25 cellular contexts compared by ENCODE assay signal in genomic region chr4:4664234-4664633, GRCh38.
DNase-seq lines count a peak whose midpoint lies in the region; ATAC-seq, FAIRE-seq and TF ChIP-seq lines count a peak whose summit lies in the region.
"Had no signal": no experiment of that assay in that cellular context is flagged by ENCODE, and none has a peak within 500 bp of the region (broad histone marks: within the 10 kb centered on the region; RNA-seq: fewer than 3 reads in every experiment).

No MANE protein-coding gene starts in this region.

- peak overlapping the region; percentile 50 for H3K18ac ChIP-seq in neuronal stem cell (ENCODE audit: low read length)

- no peaks in the 10 kb centered on the region for H3K27me3 Mint-ChIP-seq in Caco-2 (ENCODE audit: insufficient read depth, unreplicated experiment)
- H3K27me3 Mint-ChIP-seq: CD4-positive, alpha-beta memory T cell; CD4-positive, CD25-positive, alpha-beta regulatory T cell; CD8-positive, alpha-beta memory T cell had no signal

- peaks cover 6% of the 10 kb centered on the region for H3K36me3 Mint-ChIP-seq in Caco-2 (ENCODE audit: insufficient read depth, unreplicated experiment)
- H3K36me3 Mint-ChIP-seq: CD14-positive monocyte had no signal

- CTCF ChIA-PET in Caco-2 (lab: Charles Lee) (no interaction called here), K562 (lab: Yijun Ruan, JAX; ENCODE audit: low intra/inter-chr PET ratio) (no interaction called here), HepG2 (lab: Yijun Ruan, JAX; ENCODE audit: low intra/inter-chr PET ratio, low total read pairs) (no interaction called here)

- H4K91ac ChIP-seq in neuronal stem cell (ENCODE audit: low read depth, low read length, poor library complexity): peak overlapping the region; percentile 81

- no peak overlapping the region for H3K14ac ChIP-seq in neuronal stem cell (ENCODE audit: low read length)

- H3K9me3 ChIP-seq in Caco-2 (no peaks in the 10 kb centered on the region), K562 (replicated peaks; ENCODE audit: control insufficient read depth, insufficient read depth, low read depth, low read length) (no peaks in the 10 kb centered on the region), HepG2 (ENCODE audit: low read length) (no peaks in the 10 kb centered on the region), neuronal stem cell (replicated peaks in 1 of 2; ENCODE audit: control insufficient read depth in 2 of 2, insufficient read depth in 1 of 2, low read depth in 1 of 2, low read length in 2 of 2) (no peaks in the 10 kb centered on the region)
- H3K9me3 ChIP-seq: A549, BE2C, BLaER1 had no signal

- intact Hi-C loops in Caco-2 (cut with micrococcal nuclease; ENCODE audit: unreplicated experiment): loop anchor here (10.0 kb wide), 2 partner anchors 179 to 201 kb away; no protein-coding TSS in a partner anchor
- intact Hi-C loops in K562 (cut with micrococcal nuclease): no loop called here
- intact Hi-C loops in HepG2 (cut with micrococcal nuclease; ENCODE audit: unreplicated experiment): no loop called here

- POLR2A ChIA-PET in Caco-2 (lab: Charles Lee) (no interaction called here), K562 (lab: Yijun Ruan, JAX) (no interaction called here), HepG2 (lab: Yijun Ruan, JAX) (no interaction called here)

- in situ Hi-C loops in K562 (cut with MboI): no loop called here
- in situ Hi-C loops in HepG2 (cut with HindIII; ENCODE audit: extremely low pct_ligation_motif_present, low pct_unique_long_range_greater_than_20kb): no loop called here

- H3K9me1 ChIP-seq in K562 (ENCODE audit: control insufficient read depth, insufficient read depth, low read length): no peaks in the 10 kb centered on the region

- H3K36me3 ChIP-seq in Caco-2 (ENCODE audit: control insufficient read depth, insufficient read depth, low read length) (no peaks in the 10 kb centered on the region), K562 (ENCODE audit: control insufficient read depth, insufficient read depth, low read length) (no peaks in the 10 kb centered on the region), HepG2 (replicated peaks in 1 of 2; ENCODE audit: control insufficient read depth in 1 of 2, insufficient read depth in 2 of 2, low read length in 2 of 2) (no peaks in the 10 kb centered on the region), neuronal stem cell (replicated peaks in 1 of 2; ENCODE audit: control insufficient read depth in 2 of 2, insufficient read depth in 2 of 2, low read length in 2 of 2) (no peaks in the 10 kb centered on the region)
- H3K36me3 ChIP-seq: BE2C, BLaER1 had no signal

- H3K4me2 ChIP-seq in K562 (ENCODE audit: insufficient read depth, low read length) (no peak overlapping the region), HepG2 (ENCODE audit: low read depth, low read length) (no peak overlapping the region), neuronal stem cell (ENCODE audit: insufficient read depth, low read length, poor library complexity, severe bottlenecking) (no peak overlapping the region)
- H3K4me2 ChIP-seq: A549, BLaER1 had no signal

- ATAC-seq in K562: no peak
- no peak for ATAC-seq in HepG2
- ATAC-seq in HG02623 (IDR thresholded peaks at IDR 0.05; ENCODE audit: unreplicated experiment): no peak
- ATAC-seq: A549, GM12878 had no signal

- H3K4me1 ChIP-seq in Caco-2 (peaks cover 50% of the 10 kb centered on the region), K562 (replicated peaks in 1 of 2; ENCODE audit: control insufficient read depth in 2 of 2, insufficient read depth in 2 of 2, low read length in 2 of 2) (peaks cover 4 to 16% of the 10 kb centered on the region in 2 experiments; a peak in 4 of 5 replicates), HepG2 (ENCODE audit: insufficient read depth, low read length) (peaks cover 39% of the 10 kb centered on the region), neuronal stem cell (ENCODE audit: control insufficient read depth in 2 of 2, insufficient read depth in 1 of 2, low read depth in 1 of 2, low read length in 2 of 2) (peaks cover 18 to 26% of the 10 kb centered on the region in 2 donors)
- H3K4me1 ChIP-seq: BLaER1 had no signal

- no peaks in the 10 kb centered on the region for H3K27me3 ChIP-seq in Caco-2 (replicated peaks; ENCODE audit: control insufficient read depth, insufficient read depth, low read length)
- peaks cover 0 to 4% of the 10 kb centered on the region in 2 experiments; a peak in 1 of 5 replicates for H3K27me3 ChIP-seq in K562 (ENCODE audit: control insufficient read depth in 2 of 2, insufficient read depth in 2 of 2, low read length in 2 of 2)
- H3K27me3 ChIP-seq in HepG2 (ENCODE audit: control insufficient read depth in 1 of 2, insufficient read depth in 2 of 2, low read length in 2 of 2): no peaks in the 10 kb centered on the region
- no peaks in the 10 kb centered on the region for H3K27me3 ChIP-seq in neuronal stem cell (ENCODE audit: control insufficient read depth in 3 of 3, insufficient read depth in 3 of 3, low read depth in 1 of 3, low read length in 3 of 3)
- H3K27me3 ChIP-seq: BE2C, BLaER1 had no signal

- H3K79me2 ChIP-seq in K562 (ENCODE audit: control insufficient read depth, insufficient read depth, low read length) (no peaks in the 10 kb centered on the region), HepG2 (ENCODE audit: insufficient read depth, low read length) (no peaks in the 10 kb centered on the region)

- H3K4me3 ChIP-seq in Caco-2 (ENCODE audit: low read depth, low read length): no peak overlapping the region
- no peak overlapping the region for H3K4me3 ChIP-seq in K562
- H3K4me3 ChIP-seq in HepG2 (replicated peaks in 1 of 3; ENCODE audit: insufficient read depth in 1 of 3, low read depth in 2 of 3, low read length in 3 of 3): no peak overlapping the region
- H3K4me3 ChIP-seq in neuronal stem cell (ENCODE audit: low read length in 2 of 2): no peak overlapping the region
- no peak overlapping the region for H3K4me3 ChIP-seq in foreskin fibroblast (ENCODE audit: low read depth in 1 of 2, low read length in 2 of 2)
- H3K4me3 ChIP-seq: A549, BLaER1, GM12878 had no signal

- H2BK120ac ChIP-seq in neuronal stem cell (ENCODE audit: low read depth, low read length): no peak overlapping the region

- H3K9me3 Mint-ChIP-seq in Caco-2 (ENCODE audit: unreplicated experiment): no peaks in the 10 kb centered on the region
- H3K9me3 Mint-ChIP-seq: CD4-positive, CD25-positive, alpha-beta regulatory T cell; CD8-positive, alpha-beta memory T cell had no signal

- TF ChIP-seq RAD21 in K562 (CRISPR knock-in tag; conservative IDR thresholded peaks at IDR 0.05 in 1 of 2, IDR thresholded peaks at IDR 0.05 in 1 of 2) (no peak), HepG2 (CRISPR knock-in tag; IDR thresholded peaks at IDR 0.05) (no peak)

- WGBS in K562 (ENCODE audit: insufficient coverage, low coverage, missing lambda C conversion rate): 33% methylated on average over 5 of the region's 5 CpGs
- WGBS in HepG2 (ENCODE audit: low lambda C conversion rate): 97% methylated on average over 4 of the region's 5 CpGs
- no CpG with 5 or more reads among the region's 5 CpGs for WGBS in neuronal stem cell (ENCODE audit: extremely low coverage in 2 of 2, insufficient read length in 2 of 2, insufficient replicate concordance in 1 of 2), 2 donors

- FAIRE-seq in K562 (lab: Jason Lieb, UNC): no peak
- no peak for FAIRE-seq in HepG2 (lab: Jason Lieb, UNC)
- FAIRE-seq: A549, D721Med, G401.6, GM12878, GM12892, GM18507 had no signal

- H4K20me1 ChIP-seq in K562 (replicated peaks; ENCODE audit: control insufficient read depth, insufficient read depth, low read length) (no peaks in the 10 kb centered on the region), HepG2 (ENCODE audit: insufficient read depth, low read length) (no peaks in the 10 kb centered on the region)
- H4K20me1 ChIP-seq: BLaER1 had no signal

- H3K27ac ChIP-seq in K562 (ENCODE audit: extremely low read depth, low read depth, low read length) (no peak overlapping the region), HepG2 (ENCODE audit: extremely low read length, insufficient read depth, low read length) (no peak overlapping the region), neuronal stem cell (replicated peaks; ENCODE audit: low read length) (no peak overlapping the region)
- H3K27ac ChIP-seq: 22Rv1, A549, BLaER1 had no signal

- peak overlapping the region; percentile 50 for H3K27ac Mint-ChIP-seq in Caco-2 (ENCODE audit: unreplicated experiment)
- H3K27ac Mint-ChIP-seq: CD4-positive, alpha-beta memory T cell; CD8-positive, alpha-beta memory T cell had no signal

- H3K23ac ChIP-seq in neuronal stem cell (ENCODE audit: low read depth, low read length, poor library complexity): no peak overlapping the region

- no peak overlapping the region for H4K8ac ChIP-seq in neuronal stem cell (ENCODE audit: low read depth, low read length)

- H3K4me1 Mint-ChIP-seq in Caco-2 (ENCODE audit: low read depth, unreplicated experiment): peaks cover 43% of the 10 kb centered on the region
- H3K4me1 Mint-ChIP-seq: CD4-positive, alpha-beta memory T cell had no signal

- TF ChIP-seq CTCF in Caco-2 (IDR thresholded peaks at IDR 0.05; ENCODE audit: insufficient read depth in 1 of 2, low read depth in 1 of 2, low read length in 1 of 2, severe bottlenecking in 1 of 2, unreplicated experiment in 1 of 2): no peak
- no peak for TF ChIP-seq CTCF in K562 (IDR thresholded peaks at IDR 0.05 in 2 of 3, conservative IDR thresholded peaks at IDR 0.05 in 1 of 3; ENCODE audit: insufficient read depth in 2 of 3, low read depth in 1 of 3, low read length in 3 of 3)
- TF ChIP-seq CTCF in HepG2 (CRISPR knock-in tag; IDR thresholded peaks at IDR 0.05): no peak
- no peak for TF ChIP-seq CTCF in foreskin fibroblast (IDR thresholded peaks at IDR 0.05; ENCODE audit: low read depth, low read length)

- no peak overlapping the region for H3K4ac ChIP-seq in neuronal stem cell (ENCODE audit: low read length)

- H2AFZ ChIP-seq in K562 (ENCODE audit: low read depth, low read length): no peak overlapping the region
- H2AFZ ChIP-seq in HepG2 (ENCODE audit: low read length): no peak overlapping the region
- no peak overlapping the region for H2AFZ ChIP-seq in neuronal stem cell (ENCODE audit: low read length)

- H2AK5ac ChIP-seq in neuronal stem cell (ENCODE audit: low read depth, low read length): peak overlapping the region; percentile 63

- no peak for TF ChIP-seq EP300 in K562 (IDR thresholded peaks at IDR 0.05; ENCODE audit: low read length)
- TF ChIP-seq EP300 in HepG2 (IDR thresholded peaks at IDR 0.05; ENCODE audit: low read depth in 2 of 2, low read length in 2 of 2): no peak
- TF ChIP-seq EP300 in HepG2 (CRISPR knock-in tag; IDR thresholded peaks at IDR 0.05; ENCODE audit: borderline replicate concordance): no peak

- H2BK15ac ChIP-seq in neuronal stem cell (ENCODE audit: low read length): peak overlapping the region; percentile 31

- no peaks in the 10 kb centered on the region for H3K79me1 ChIP-seq in neuronal stem cell (ENCODE audit: low read depth, low read length)

- peak overlapping the region; percentile 63 for H2BK12ac ChIP-seq in neuronal stem cell (ENCODE audit: low read length)

- no peak for TF ChIP-seq POLR2A in K562 (conservative IDR thresholded peaks at IDR 0.05)
- no peak for TF ChIP-seq POLR2A in HepG2 (IDR thresholded peaks at IDR 0.05; ENCODE audit: insufficient read depth in 1 of 2, low read depth in 2 of 2, low read length in 2 of 2)

- no peak overlapping the region for H3K4me3 Mint-ChIP-seq in Caco-2 (ENCODE audit: unreplicated experiment)
- H3K4me3 Mint-ChIP-seq: CD14-positive monocyte; CD4-positive, alpha-beta memory T cell; CD4-positive, CD25-positive, alpha-beta regulatory T cell; CD8-positive, alpha-beta memory T cell had no signal

- H3K9ac ChIP-seq in K562 (ENCODE audit: insufficient read depth in 1 of 2, low read depth in 2 of 2, low read length in 2 of 2) (no peak overlapping the region), HepG2 (ENCODE audit: insufficient read depth, low read depth, low read length) (no peak overlapping the region), neuronal stem cell (ENCODE audit: low read depth, low read length, poor library complexity) (peak overlapping the region; percentile 34)
- H3K9ac ChIP-seq: BLaER1 had no signal

- no peak for DNase-seq in Caco-2
- no peak for DNase-seq in K562 (ENCODE audit: extremely low read depth in 1 of 4, low spot score in 3 of 4)
- no peak for DNase-seq in HepG2 (ENCODE audit: low spot score)
- DNase-seq in neuronal stem cell (ENCODE audit: low spot score): no peak
- DNase-seq in AG08396 (ENCODE audit: low spot score): no peak
- DNase-seq in foreskin fibroblast: no peak
- no peak for DNase-seq in GDM1 (lab: John Stamatoyannopoulos, UW)
- DNase-seq: BE2C; C1 segment of cervical spinal cord; Calu3; CD4-positive, alpha-beta memory T cell; CD4-positive, CD25-positive, alpha-beta regulatory T cell; CD8-positive, alpha-beta memory T cell; COR-L47; DMS79 treated with DMSO at 0.1 percent for 48 hours had no signal

- no peak overlapping the region for H2BK5ac ChIP-seq in neuronal stem cell (ENCODE audit: low read length)

- BruUV-seq in Caco-2 (replicated peaks; lab: Mats Ljungman, UMichigan) (no TSS peak), K562 (replicated peaks; lab: Mats Ljungman, UMichigan) (no TSS peak), HepG2 (replicated peaks; lab: Mats Ljungman, UMichigan) (no TSS peak)
